31 cellular contexts compared by ENCODE assay signal in genomic region chr19:1579222-1579621, GRCh38. TPM values are rescaled to one million over a fixed set of nuclear protein-coding genes. Genes with fewer than 3 reads are reported as not detected.
"Had no signal": no experiment of that assay in that cellular context is flagged by ENCODE, and none has a peak within 500 bp of the region (broad histone marks: within the 10 kb centered on the region; RNA-seq: fewer than 3 reads in every experiment).

No MANE protein-coding gene starts in this region.

- ATAC-seq: activated CD4-positive, alpha-beta T cell treated with anti-CD3 and anti-CD28 coated beads for 36 hours; activated CD4-positive, CD25-positive, alpha-beta regulatory T cell treated with anti-CD3 and anti-CD28 coated beads, Interleukin-2, amount 50 U/mL, for 24 hours; activated CD8-positive, alpha-beta T cell treated with anti-CD3 and anti-CD28 coated beads, Interleukin-2, amount 10 ng/mL, durations not matched to agents 7 days and 5 days; PC-3 had no signal

- H3K27me3 ChIP-seq: ascending aorta, cardiac muscle cell had no signal

- H3K4me3 ChIP-seq: ascending aorta, cardiac muscle cell had no signal

- H3K9me3 ChIP-seq: ascending aorta had no signal

- H3K4me1 ChIP-seq: ascending aorta had no signal

- H3K9ac ChIP-seq: KMS-11 had no signal

- H3K4me2 ChIP-seq: KMS-11 had no signal

- H3K27me3 Mint-ChIP-seq: activated CD4-positive, alpha-beta T cell treated with anti-CD3 and anti-CD28 coated beads for 36 hours; activated CD4-positive, alpha-beta T cell treated with anti-CD3 and anti-CD28 coated beads, Interleukin-2, amount 10 ng/mL, durations not matched to agents 7 days and 5 days; activated naive CD4-positive, alpha-beta T cell treated with anti-CD3 and anti-CD28 coated beads, Interleukin-2, amount 50 U/mL, for 24 hours; activated naive CD8-positive, alpha-beta T cell treated with anti-CD3 and anti-CD28 coated beads, Interleukin-2, amount 10 ng/mL, durations not matched to agents 7 days and 5 days; activated T-cell treated with anti-CD3 and anti-CD28 coated beads, Interleukin-2, amount 50 U/mL, for 24 hours had no signal

- H3K9me3 Mint-ChIP-seq: activated CD4-positive, alpha-beta T cell treated with anti-CD3 and anti-CD28 coated beads, Interleukin-2, amount 10 ng/mL, durations not matched to agents 7 days and 5 days; activated naive CD4-positive, alpha-beta T cell treated with anti-CD3 and anti-CD28 coated beads, Interleukin-2, amount 50 U/mL, for 24 hours; activated naive CD8-positive, alpha-beta T cell treated with anti-CD3 and anti-CD28 coated beads, Interleukin-2, amount 10 ng/mL, durations not matched to agents 7 days and 5 days; activated T-cell treated with anti-CD3 and anti-CD28 coated beads, Interleukin-2, amount 50 U/mL, for 24 hours; activated T-helper 2 cell treated with anti-CD3 and anti-CD28 coated beads, Interferon-gamma antibody, Interleukin-2, Interleukin-4, amounts not matched to agents 10 μg/mL and 5 μg/mL and 100 μg/mL, durations not matched to agents 14 hours and 24 hours and 36 hours had no signal

- H3K27ac Mint-ChIP-seq: activated CD4-positive, alpha-beta T cell treated with anti-CD3 and anti-CD28 coated beads for 36 hours; activated CD4-positive, alpha-beta T cell treated with anti-CD3 and anti-CD28 coated beads, Interleukin-2, amount 10 ng/mL, durations not matched to agents 7 days and 5 days; activated CD8-positive, alpha-beta T cell treated with anti-CD3 and anti-CD28 coated beads, Interleukin-2, amount 10 ng/mL, durations not matched to agents 7 days and 5 days; activated naive CD4-positive, alpha-beta T cell treated with anti-CD3 and anti-CD28 coated beads, Interleukin-2, amount 50 U/mL, for 24 hours; activated naive CD8-positive, alpha-beta T cell treated with anti-CD3 and anti-CD28 coated beads, Interleukin-2, amount 10 ng/mL, durations not matched to agents 7 days and 5 days; activated T-cell treated with anti-CD3 and anti-CD28 coated beads, Interleukin-2, amount 50 U/mL, for 24 hours; activated T-helper 2 cell treated with anti-CD3 and anti-CD28 coated beads, Interferon-gamma antibody, Interleukin-2, Interleukin-4, amounts not matched to agents 10 μg/mL and 5 μg/mL and 100 μg/mL, durations not matched to agents 14 hours and 24 hours and 36 hours had no signal

- H3K4me3 Mint-ChIP-seq: activated CD4-positive, alpha-beta T cell treated with anti-CD3 and anti-CD28 coated beads for 36 hours; activated CD4-positive, alpha-beta T cell treated with anti-CD3 and anti-CD28 coated beads, Interleukin-2, amount 10 ng/mL, durations not matched to agents 7 days and 5 days; activated CD8-positive, alpha-beta T cell treated with anti-CD3 and anti-CD28 coated beads, Interleukin-2, amount 10 ng/mL, durations not matched to agents 7 days and 5 days; activated naive CD4-positive, alpha-beta T cell treated with anti-CD3 and anti-CD28 coated beads, Interleukin-2, amount 50 U/mL, for 24 hours; activated naive CD8-positive, alpha-beta T cell treated with anti-CD3 and anti-CD28 coated beads, Interleukin-2, amount 10 ng/mL, durations not matched to agents 7 days and 5 days; activated T-cell treated with anti-CD3 and anti-CD28 coated beads, Interleukin-2, amount 50 U/mL, for 24 hours had no signal

- H3K27ac ChIP-seq: ascending aorta, cardiac muscle cell, KMS-11 had no signal

- H3K4me1 Mint-ChIP-seq: activated CD4-positive, alpha-beta T cell treated with anti-CD3 and anti-CD28 coated beads for 36 hours; activated CD4-positive, alpha-beta T cell treated with anti-CD3 and anti-CD28 coated beads, Interleukin-2, amount 10 ng/mL, durations not matched to agents 7 days and 5 days; activated naive CD4-positive, alpha-beta T cell treated with anti-CD3 and anti-CD28 coated beads, Interleukin-2, amount 50 U/mL, for 24 hours; activated naive CD8-positive, alpha-beta T cell treated with anti-CD3 and anti-CD28 coated beads, Interleukin-2, amount 10 ng/mL, durations not matched to agents 7 days and 5 days had no signal

- DNase-seq: activated CD4-positive, alpha-beta T cell treated with anti-CD3 and anti-CD28 coated beads for 36 hours; activated CD4-positive, alpha-beta T cell treated with anti-CD3 and anti-CD28 coated beads, Interleukin-2, amount 10 ng/mL, durations not matched to agents 7 days and 5 days; activated CD4-positive, alpha-beta T cell treated with anti-CD3 and anti-CD28 coated beads, Interleukin-2, amount 50 U/mL, for 48 hours; activated CD8-positive, alpha-beta T cell treated with anti-CD3 and anti-CD28 coated beads, Interleukin-2, amount 10 ng/mL, durations not matched to agents 7 days and 5 days; activated gamma-delta T cell; activated naive CD4-positive, alpha-beta T cell treated with Interleukin-2 at 50 U/mL for 16 hours; activated naive CD8-positive, alpha-beta T cell treated with anti-CD3 and anti-CD28 coated beads, Interleukin-2, amount 10 ng/mL, durations not matched to agents 7 days and 5 days; activated T-cell treated with anti-CD3 and anti-CD28 coated beads, Interleukin-2, amount 50 U/mL, for 24 hours; amygdala; MM.1S; MV-4-11; NCI-H1092; NCI-H1436 treated with DMSO at 0.1 percent for 48 hours; NCI-H1694 treated with DMSO at 0.1 percent for 48 hours; NCI-H510A; NCI-H526; NCI-H748 treated with DMSO at 0.1 percent for 48 hours; NK-92 treated with Interleukin-12 subunit alpha and Interleukin-12 subunit beta, amount 100 ng/mL, for 24 hours; PC-3; Right ventricle myocardium superior; SW 1271; T-helper 1 cell; T-helper 2 cell; T-helper 9 cell had no signal

RNA-seq across cellular contexts. Expression of gene PLK5, which starts 55.3 kb away (rescaled TPM):
- total RNA-seq: activated CD4-positive, alpha-beta T cell treated with anti-CD3 and anti-CD28 coated beads for 36 hours; activated CD4-positive, alpha-beta T cell treated with anti-CD3 and anti-CD28 coated beads, Interleukin-2, amount 10 ng/mL, durations not matched to agents 7 days and 5 days; activated CD8-positive, alpha-beta T cell treated with anti-CD3 and anti-CD28 coated beads, Interleukin-2, amount 10 ng/mL, durations not matched to agents 7 days and 5 days; activated naive CD8-positive, alpha-beta T cell treated with anti-CD3 and anti-CD28 coated beads, Interleukin-2, amount 10 ng/mL, durations not matched to agents 7 days and 5 days; activated T-helper 2 cell treated with anti-CD3 and anti-CD28 coated beads, Interferon-gamma antibody, Interleukin-2, Interleukin-4, amounts not matched to agents 10 μg/mL and 5 μg/mL and 100 μg/mL, durations not matched to agents 14 hours and 24 hours and 36 hours; ascending aorta; LHCN-M2; PC-3; Right ventricle myocardium superior had no signal
